12 cellular contexts compared by ENCODE assay signal in the genomic region with DNA sequence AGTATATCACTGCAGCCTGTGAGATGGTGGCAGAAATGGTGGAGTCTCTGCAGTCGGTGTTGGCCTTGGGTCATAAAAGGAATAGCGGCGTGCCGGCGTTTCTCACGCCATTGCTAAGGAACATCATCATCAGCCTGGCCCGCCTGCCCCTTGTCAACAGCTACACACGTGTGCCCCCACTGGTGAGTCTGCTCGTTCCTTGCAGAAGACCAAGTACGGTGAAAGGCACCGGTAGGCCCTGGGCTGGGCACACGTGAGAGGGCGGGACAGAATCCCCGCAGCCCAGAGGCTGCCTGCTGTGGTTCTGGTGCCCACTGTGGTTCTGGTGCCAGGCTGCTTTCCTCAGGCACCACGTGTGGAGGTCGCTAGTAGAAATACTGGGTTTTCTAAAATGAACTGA. TPM values are rescaled to one million over a fixed set of nuclear protein-coding genes. Genes with fewer than 3 reads are reported as not detected.
DNase-seq lines count a peak whose midpoint lies in the region; ATAC-seq and TF ChIP-seq lines count a peak whose summit lies in the region.
"Had no signal": no experiment of that assay in that cellular context is flagged by ENCODE, and none has a peak within 500 bp of the region (broad histone marks: within the 10 kb centered on the region; RNA-seq: fewer than 3 reads in every experiment).

No MANE protein-coding gene starts in this region.

- no peak for TF ChIP-seq CTCF in chondrocyte (IDR thresholded peaks at IDR 0.05)

- no peaks in the 10 kb centered on the region for H3K9me3 Mint-ChIP-seq in activated CD4-positive, alpha-beta memory T cell treated with anti-CD3 and anti-CD28 coated beads, Interleukin-2, amount 10 ng/mL, durations not matched to agents 7 days and 5 days
- H3K9me3 Mint-ChIP-seq in activated CD4-positive, alpha-beta memory T cell treated with anti-CD3 and anti-CD28 coated beads for 36 hours = no peaks in the 10 kb centered on the region
- H3K9me3 Mint-ChIP-seq in chondrocyte (ENCODE audit: low read depth) = no peaks in the 10 kb centered on the region
- no peaks in the 10 kb centered on the region for H3K9me3 Mint-ChIP-seq in stimulated activated naive B cell treated with anti-CD40 and anti-IgM and Interleukin-4, amounts not matched to agents 10 μg/mL and 1 μg/mL and 100 μg/mL, for 72 hours
- H3K9me3 Mint-ChIP-seq: CD4-positive, CD25-positive, alpha-beta regulatory T cell; GM23338; H9 had no signal

- POLR2A ChIA-PET in activated CD4-positive, alpha-beta memory T cell treated with anti-CD3 and anti-CD28 coated beads, Interleukin-2, amount 10 ng/mL, durations not matched to agents 7 days and 5 days (lab: Charles Lee) = interaction anchor here (1.0 kb wide), 1 partner anchor 15 kb away, joined by 3 read pairs; no protein-coding TSS in a partner anchor
- POLR2A ChIA-PET in activated CD4-positive, alpha-beta memory T cell treated with anti-CD3 and anti-CD28 coated beads for 36 hours (lab: Charles Lee) = no interaction called here

- no peaks in the 10 kb centered on the region for H3K27me3 Mint-ChIP-seq in activated CD4-positive, alpha-beta memory T cell treated with anti-CD3 and anti-CD28 coated beads, Interleukin-2, amount 10 ng/mL, durations not matched to agents 7 days and 5 days
- no peaks in the 10 kb centered on the region for H3K27me3 Mint-ChIP-seq in activated CD4-positive, alpha-beta memory T cell treated with anti-CD3 and anti-CD28 coated beads for 36 hours
- H3K27me3 Mint-ChIP-seq in chondrocyte (ENCODE audit: low read depth) = no peaks in the 10 kb centered on the region
- H3K27me3 Mint-ChIP-seq in stimulated activated naive B cell treated with anti-CD40 and anti-IgM and Interleukin-4, amounts not matched to agents 10 μg/mL and 1 μg/mL and 100 μg/mL, for 72 hours = no peaks in the 10 kb centered on the region
- H3K27me3 Mint-ChIP-seq: CD4-positive, CD25-positive, alpha-beta regulatory T cell had no signal

- H3K4me3 Mint-ChIP-seq in activated CD4-positive, alpha-beta memory T cell treated with anti-CD3 and anti-CD28 coated beads, Interleukin-2, amount 10 ng/mL, durations not matched to agents 7 days and 5 days = no peak overlapping the region
- no peak overlapping the region for H3K4me3 Mint-ChIP-seq in activated CD4-positive, alpha-beta memory T cell treated with anti-CD3 and anti-CD28 coated beads for 36 hours
- no peak overlapping the region for H3K4me3 Mint-ChIP-seq in chondrocyte (ENCODE audit: unreplicated experiment)
- H3K4me3 Mint-ChIP-seq in stimulated activated naive B cell treated with anti-CD40 and anti-IgM and Interleukin-4, amounts not matched to agents 10 μg/mL and 1 μg/mL and 100 μg/mL, for 72 hours = no peak overlapping the region
- H3K4me3 Mint-ChIP-seq: CD4-positive, CD25-positive, alpha-beta regulatory T cell; GM23338; H9 had no signal

- DNase-seq in activated CD4-positive, alpha-beta memory T cell treated with anti-CD3 and anti-CD28 coated beads, Interleukin-2, amount 10 ng/mL, durations not matched to agents 7 days and 5 days = no peak
- DNase-seq in activated CD4-positive, alpha-beta memory T cell treated with anti-CD3 and anti-CD28 coated beads for 36 hours = no peak
- DNase-seq in chondrocyte (ENCODE audit: low spot score) (peak; percentile 81), mesenteric fat pad (ENCODE audit: low spot score) (peak; percentile 8), GOT3 (lab: John Stamatoyannopoulos, UW) (no peak)
- no peak for DNase-seq in stimulated activated naive B cell treated with anti-CD40 and anti-IgM and Interleukin-4, amounts not matched to agents 10 μg/mL and 1 μg/mL and 100 μg/mL, for 72 hours
- DNase-seq: AML-193; CD4-positive, CD25-positive, alpha-beta regulatory T cell; H9 had no signal

- intact Hi-C loops in activated CD4-positive, alpha-beta memory T cell treated with anti-CD3 and anti-CD28 coated beads for 36 hours (cut with micrococcal nuclease) = no loop called here

- peak overlapping the region; percentile 31 for H3K27ac Mint-ChIP-seq in activated CD4-positive, alpha-beta memory T cell treated with anti-CD3 and anti-CD28 coated beads, Interleukin-2, amount 10 ng/mL, durations not matched to agents 7 days and 5 days
- H3K27ac Mint-ChIP-seq in activated CD4-positive, alpha-beta memory T cell treated with anti-CD3 and anti-CD28 coated beads for 36 hours = no peak overlapping the region
- H3K27ac Mint-ChIP-seq in chondrocyte (ENCODE audit: unreplicated experiment) = no peak overlapping the region
- H3K27ac Mint-ChIP-seq in stimulated activated naive B cell treated with anti-CD40 and anti-IgM and Interleukin-4, amounts not matched to agents 10 μg/mL and 1 μg/mL and 100 μg/mL, for 72 hours = peak overlapping the region; percentile 14
- H3K27ac Mint-ChIP-seq: GM23338 had no signal

- CTCF ChIA-PET in activated CD4-positive, alpha-beta memory T cell treated with anti-CD3 and anti-CD28 coated beads, Interleukin-2, amount 10 ng/mL, durations not matched to agents 7 days and 5 days (lab: Charles Lee) = interaction anchor here (1.1 kb wide), 1 partner anchor 24 kb away, joined by 4 read pairs; no protein-coding TSS in a partner anchor
- CTCF ChIA-PET in activated CD4-positive, alpha-beta memory T cell treated with anti-CD3 and anti-CD28 coated beads for 36 hours (lab: Charles Lee) = no interaction called here

- peaks cover 25% of the 10 kb centered on the region for H3K4me1 Mint-ChIP-seq in activated CD4-positive, alpha-beta memory T cell treated with anti-CD3 and anti-CD28 coated beads, Interleukin-2, amount 10 ng/mL, durations not matched to agents 7 days and 5 days
- no peaks in the 10 kb centered on the region for H3K4me1 Mint-ChIP-seq in activated CD4-positive, alpha-beta memory T cell treated with anti-CD3 and anti-CD28 coated beads for 36 hours (ENCODE audit: low read depth)
- H3K4me1 Mint-ChIP-seq in chondrocyte (ENCODE audit: low read depth) = no peaks in the 10 kb centered on the region
- peaks cover 0 to 3% of the 10 kb centered on the region in 2 donors for H3K4me1 Mint-ChIP-seq in stimulated activated naive B cell treated with anti-CD40 and anti-IgM and Interleukin-4, amounts not matched to agents 10 μg/mL and 1 μg/mL and 100 μg/mL, for 72 hours
- H3K4me1 Mint-ChIP-seq: GM23338, H9 had no signal

- no peak for ATAC-seq in stimulated activated naive B cell treated with anti-CD40 and anti-IgM and Interleukin-4, amounts not matched to agents 10 μg/mL and 1 μg/mL and 100 μg/mL, for 72 hours (replicated peaks)
- ATAC-seq in HG03135 (IDR thresholded peaks at IDR 0.05; ENCODE audit: unreplicated experiment) (no peak), HG03095 (IDR thresholded peaks at IDR 0.05; ENCODE audit: unreplicated experiment) (no peak)
- ATAC-seq: GM23338 had no signal

- peaks cover 62% of the 10 kb centered on the region for H3K36me3 Mint-ChIP-seq in activated CD4-positive, alpha-beta memory T cell treated with anti-CD3 and anti-CD28 coated beads, Interleukin-2, amount 10 ng/mL, durations not matched to agents 7 days and 5 days (ENCODE audit: low read depth)
- peaks cover 44% of the 10 kb centered on the region for H3K36me3 Mint-ChIP-seq in activated CD4-positive, alpha-beta memory T cell treated with anti-CD3 and anti-CD28 coated beads for 36 hours
- H3K36me3 Mint-ChIP-seq in chondrocyte (ENCODE audit: low read depth) = peaks cover 48% of the 10 kb centered on the region
- H3K36me3 Mint-ChIP-seq in stimulated activated naive B cell treated with anti-CD40 and anti-IgM and Interleukin-4, amounts not matched to agents 10 μg/mL and 1 μg/mL and 100 μg/mL, for 72 hours = peaks cover 45 to 69% of the 10 kb centered on the region in 2 donors

RNA-seq across cellular contexts. Expression of gene MSANTD1, which starts 31.2 kb away (rescaled TPM):
- total RNA-seq in activated CD4-positive, alpha-beta memory T cell treated with anti-CD3 and anti-CD28 coated beads, Interleukin-2, amount 10 ng/mL, durations not matched to agents 7 days and 5 days = under 1 TPM; 0.60 to 0.65 TPM
- total RNA-seq in activated CD4-positive, alpha-beta memory T cell treated with anti-CD3 and anti-CD28 coated beads for 36 hours = under 1 TPM; 0.39 to 0.45 TPM
- total RNA-seq in chondrocyte (0.55 to 1.7 TPM (median 0.64 TPM) in 3 replicates), mesenteric fat pad (0.80 TPM)

Comparison
In these comparisons a context has a peak if more than half of its experiments do, and no peak if none do; other contexts are left out.
1. H3K27ac Mint-ChIP-seq: peak in activated CD4-positive, alpha-beta memory T cell treated with anti-CD3 and anti-CD28 coated beads, Interleukin-2, amount 10 ng/mL, durations not matched to agents 7 days and 5 days (single experiment) and stimulated activated naive B cell treated with anti-CD40 and anti-IgM and Interleukin-4, amounts not matched to agents 10 μg/mL and 1 μg/mL and 100 μg/mL, for 72 hours (single experiment); none in activated CD4-positive, alpha-beta memory T cell treated with anti-CD3 and anti-CD28 coated beads for 36 hours (single experiment) and chondrocyte (single experiment).
2. DNase-seq: peak in chondrocyte (single experiment) and mesenteric fat pad (single experiment); none in activated CD4-positive, alpha-beta memory T cell treated with anti-CD3 and anti-CD28 coated beads, Interleukin-2, amount 10 ng/mL, durations not matched to agents 7 days and 5 days (single experiment), activated CD4-positive, alpha-beta memory T cell treated with anti-CD3 and anti-CD28 coated beads for 36 hours (single experiment), stimulated activated naive B cell treated with anti-CD40 and anti-IgM and Interleukin-4, amounts not matched to agents 10 μg/mL and 1 μg/mL and 100 μg/mL, for 72 hours (single experiment) and GOT3 (single experiment).